ENCODE assay signal across 1 cellular context in genomic region chr15:64146885-64147681, GRCh38.
TF ChIP-seq lines count a peak whose summit lies in the region.

No MANE protein-coding gene starts in this region.

TF ChIP-seq in HepG2, 621 proteins besides CTCF, POLR2A, EP300 and RAD21 (continued from another document and continues in another):
- no peak for TF ChIP-seq ZBTB49 (CRISPR knock-in tag; IDR thresholded peaks at IDR 0.05; ENCODE audit: borderline replicate concordance)
- TF ChIP-seq TFDP2 (CRISPR knock-in tag; IDR thresholded peaks at IDR 0.05), result no peak
- TF ChIP-seq KAT7 (CRISPR knock-in tag; IDR thresholded peaks at IDR 0.05; ENCODE audit: borderline replicate concordance), result no peak
- TF ChIP-seq MEIS1 (CRISPR knock-in tag; IDR thresholded peaks at IDR 0.05; ENCODE audit: borderline replicate concordance), result no peak
- no peak for TF ChIP-seq HNRNPK (IDR thresholded peaks at IDR 0.05; ENCODE audit: low read depth, low read length, poor library complexity, severe bottlenecking)
- TF ChIP-seq ZNF83 (CRISPR knock-in tag; IDR thresholded peaks at IDR 0.05; ENCODE audit: borderline replicate concordance), result no peak
- TF ChIP-seq ZNF414 (CRISPR knock-in tag; IDR thresholded peaks at IDR 0.05), result no peak
- TF ChIP-seq ZNF607 (CRISPR knock-in tag; IDR thresholded peaks at IDR 0.05; ENCODE audit: borderline replicate concordance), result no peak
- TF ChIP-seq ZNF3 (CRISPR knock-in tag; IDR thresholded peaks at IDR 0.05), result no peak
- TF ChIP-seq PRDM15 (CRISPR knock-in tag; IDR thresholded peaks at IDR 0.05), result no peak
- TF ChIP-seq ZBTB10 (CRISPR knock-in tag; IDR thresholded peaks at IDR 0.05; ENCODE audit: borderline replicate concordance), result peak; percentile 69; the same call in 1 of the 2 replicates
- TF ChIP-seq ZNF770 (CRISPR knock-in tag; IDR thresholded peaks at IDR 0.05), result 0 out of 2 replicates have a peak, but pooled peaks have one; percentile 15
- no peak for TF ChIP-seq ZNF510 (CRISPR knock-in tag; IDR thresholded peaks at IDR 0.05; ENCODE audit: low read depth)
- peak; percentile 90; the same call in 1 of the 2 replicates for TF ChIP-seq MTA1 (CRISPR knock-in tag; IDR thresholded peaks at IDR 0.05; ENCODE audit: borderline replicate concordance)
- TF ChIP-seq ZNF605 (CRISPR knock-in tag; IDR thresholded peaks at IDR 0.05), result no peak
- 0 out of 2 replicates have a peak, but pooled peaks have one; percentile 27 for TF ChIP-seq IRF2 (CRISPR knock-in tag; IDR thresholded peaks at IDR 0.05)
- no peak for TF ChIP-seq ZNF720 (CRISPR knock-in tag; IDR thresholded peaks at IDR 0.05)
- TF ChIP-seq PHF8 (CRISPR knock-in tag; IDR thresholded peaks at IDR 0.05), result peak; percentile 36; the same call in 1 of the 2 replicates
- TF ChIP-seq ADNP (CRISPR knock-in tag; IDR thresholded peaks at IDR 0.05), result no peak
- TF ChIP-seq BRF2 (CRISPR knock-in tag; IDR thresholded peaks at IDR 0.05), result no peak
- no peak for TF ChIP-seq PTBP1 (IDR thresholded peaks at IDR 0.05; ENCODE audit: low read depth, low read length, poor library complexity, severe bottlenecking)
- peak; percentile 62 for TF ChIP-seq ZFX (CRISPR knock-in tag; IDR thresholded peaks at IDR 0.05; ENCODE audit: low read depth)
- TF ChIP-seq ZFYVE20 (CRISPR knock-in tag; IDR thresholded peaks at IDR 0.05; ENCODE audit: borderline replicate concordance, low read depth), result no peak
- TF ChIP-seq LRRFIP1 (CRISPR knock-in tag; conservative IDR thresholded peaks at IDR 0.05), result no peak
- TF ChIP-seq GMEB2 (CRISPR knock-in tag; IDR thresholded peaks at IDR 0.05; ENCODE audit: low read depth), result no peak
- TF ChIP-seq ZNF616 (CRISPR knock-in tag; IDR thresholded peaks at IDR 0.05; ENCODE audit: low read depth), result no peak
- TF ChIP-seq PCBP1 (IDR thresholded peaks at IDR 0.05; ENCODE audit: borderline replicate concordance, low read depth, low read length), result peak; percentile 62; the same call in 1 of the 2 replicates
- TF ChIP-seq ZNF30 (CRISPR knock-in tag; IDR thresholded peaks at IDR 0.05), result no peak
- TF ChIP-seq SP1 (IDR thresholded peaks at IDR 0.05), result no peak
- TF ChIP-seq SP1 (CRISPR knock-in tag; IDR thresholded peaks at IDR 0.05), result peak; percentile 39; the same call in 1 of the 2 replicates
- no peak for TF ChIP-seq CAMTA2 (CRISPR knock-in tag; IDR thresholded peaks at IDR 0.05; ENCODE audit: borderline replicate concordance)
- TF ChIP-seq RBAK (CRISPR knock-in tag; IDR thresholded peaks at IDR 0.05), result no peak
- TF ChIP-seq CSRNP1 (CRISPR knock-in tag; IDR thresholded peaks at IDR 0.05), result peak; percentile 42; the same call in 1 of the 2 replicates
- TF ChIP-seq ZNF225 (CRISPR knock-in tag; IDR thresholded peaks at IDR 0.05), result no peak
- TF ChIP-seq TRIM24 (CRISPR knock-in tag; IDR thresholded peaks at IDR 0.05), result no peak
- 0 out of 2 replicates have a peak, but pooled peaks have one; percentile 44 for TF ChIP-seq FOXA3 (CRISPR knock-in tag; IDR thresholded peaks at IDR 0.05)
- TF ChIP-seq NR2F6 (IDR thresholded peaks at IDR 0.05), result no peak
- TF ChIP-seq NR2F6 (CRISPR knock-in tag; IDR thresholded peaks at IDR 0.05), result no peak
- TF ChIP-seq ESRRA (CRISPR knock-in tag; IDR thresholded peaks at IDR 0.05; ENCODE audit: low read depth), result no peak
